9 cellular contexts compared by ENCODE assay signal in genomic region chr16:56269824-56270684, GRCh38.
A peak's percentile ranks its signal among the peaks of the same experiment; 100 is the strongest.
DNase-seq lines count a peak whose midpoint lies in the region; ATAC-seq and TF ChIP-seq lines count a peak whose summit lies in the region.
"Had no signal": no experiment of that assay in that cellular context is flagged by ENCODE, and none has a peak within 500 bp of the region (broad histone marks: within the 10 kb centered on the region; RNA-seq: fewer than 3 reads in every experiment).

No MANE protein-coding gene starts in this region.

- H3K27ac Mint-ChIP-seq in activated T-helper 1 cell treated with anti-CD3 and anti-CD28 coated beads, Interleukin-12 subunit alpha, Interleukin-12 subunit beta, Interleukin-2, Interleukin-4 antibody, amounts not matched to agents 30 ng/mL and 10 ng/mL and 1 ng/mL, durations not matched to agents 14 hours and 24 hours and 36 hours: no peak overlapping the region
- H3K27ac Mint-ChIP-seq: memory B cell had no signal

- H3K4me1 ChIP-seq in transverse colon: peaks cover 0 to 8% (median 3%) of the 10 kb centered on the region in 4 donors

- DNase-seq in dedifferentiated amniotic fluid mesenchymal stem cell (ENCODE audit: extremely low spot score) (peak; percentile 38), medulla oblongata (ENCODE audit: extremely low spot score) (peak; percentile 81), transverse colon (peak; percentile 40), HT-29 (ENCODE audit: low spot score) (no peak)
- no peak for DNase-seq in activated T-helper 1 cell treated with anti-CD3 and anti-CD28 coated beads, Interleukin-12 subunit alpha, Interleukin-12 subunit beta, Interleukin-2, Interleukin-4 antibody, amounts not matched to agents 30 ng/mL and 10 ng/mL and 1 ng/mL, durations not matched to agents 14 hours and 24 hours and 36 hours (ENCODE audit: low spot score)
- DNase-seq: NCI-H2081 treated with DMSO at 0.1 percent for 48 hours had no signal

- H3K36me3 Mint-ChIP-seq in activated T-helper 1 cell treated with anti-CD3 and anti-CD28 coated beads, Interleukin-12 subunit alpha, Interleukin-12 subunit beta, Interleukin-2, Interleukin-4 antibody, amounts not matched to agents 30 ng/mL and 10 ng/mL and 1 ng/mL, durations not matched to agents 14 hours and 24 hours and 36 hours (ENCODE audit: low read depth): no peaks in the 10 kb centered on the region
- H3K36me3 Mint-ChIP-seq: memory B cell had no signal

- no peaks in the 10 kb centered on the region for H3K9me3 ChIP-seq in transverse colon

- H3K4me1 Mint-ChIP-seq in activated T-helper 1 cell treated with anti-CD3 and anti-CD28 coated beads, Interleukin-12 subunit alpha, Interleukin-12 subunit beta, Interleukin-2, Interleukin-4 antibody, amounts not matched to agents 30 ng/mL and 10 ng/mL and 1 ng/mL, durations not matched to agents 14 hours and 24 hours and 36 hours (ENCODE audit: low read depth): no peaks in the 10 kb centered on the region
- H3K4me1 Mint-ChIP-seq: memory B cell had no signal

- TF ChIP-seq RAD21 in Ishikawa (IDR thresholded peaks at IDR 0.05; ENCODE audit: low read depth): peak; percentile 20; the same call in 1 of the 2 replicates

- TF ChIP-seq CTCF in transverse colon (IDR thresholded peaks at IDR 0.05): peak in 4 of 5 experiments; percentile 9 to 28 (median 18)

- intact Hi-C loops in transverse colon (cut with DNase I; ENCODE audit: low total_unique reads): loop anchor here (5.0 kb wide), 1 partner anchor 78 kb away; the partner anchor contains the start of gene GNAO1
- intact Hi-C loops in activated T-helper 1 cell treated with anti-CD3 and anti-CD28 coated beads, Interleukin-12 subunit alpha, Interleukin-12 subunit beta, Interleukin-2, Interleukin-4 antibody, amounts not matched to agents 30 ng/mL and 10 ng/mL and 1 ng/mL, durations not matched to agents 14 hours and 24 hours and 36 hours (cut with micrococcal nuclease): no loop called here

- peak overlapping the region; percentile 72 to 89 (median 82) for H3K27ac ChIP-seq in transverse colon

- ATAC-seq in GM19023 (IDR thresholded peaks at IDR 0.05; ENCODE audit: unreplicated experiment): no peak

- TF ChIP-seq EP300 in Ishikawa (IDR thresholded peaks at IDR 0.05; ENCODE audit: borderline replicate concordance) (no peak), transverse colon (IDR thresholded peaks at IDR 0.05; ENCODE audit: low read depth) (no peak)

- no peaks in the 10 kb centered on the region for H3K9me3 Mint-ChIP-seq in activated T-helper 1 cell treated with anti-CD3 and anti-CD28 coated beads, Interleukin-12 subunit alpha, Interleukin-12 subunit beta, Interleukin-2, Interleukin-4 antibody, amounts not matched to agents 30 ng/mL and 10 ng/mL and 1 ng/mL, durations not matched to agents 14 hours and 24 hours and 36 hours

- no peak overlapping the region for H3K4me3 Mint-ChIP-seq in activated T-helper 1 cell treated with anti-CD3 and anti-CD28 coated beads, Interleukin-12 subunit alpha, Interleukin-12 subunit beta, Interleukin-2, Interleukin-4 antibody, amounts not matched to agents 30 ng/mL and 10 ng/mL and 1 ng/mL, durations not matched to agents 14 hours and 24 hours and 36 hours
- H3K4me3 Mint-ChIP-seq: memory B cell had no signal

- H3K27me3 Mint-ChIP-seq in activated T-helper 1 cell treated with anti-CD3 and anti-CD28 coated beads, Interleukin-12 subunit alpha, Interleukin-12 subunit beta, Interleukin-2, Interleukin-4 antibody, amounts not matched to agents 30 ng/mL and 10 ng/mL and 1 ng/mL, durations not matched to agents 14 hours and 24 hours and 36 hours (ENCODE audit: insufficient read depth): peaks cover 28% of the 10 kb centered on the region

- TF ChIP-seq POLR2A in transverse colon (IDR thresholded peaks at IDR 0.05): no peak

- H3K36me3 ChIP-seq in transverse colon: no peaks in the 10 kb centered on the region

- 59% methylated on average over 7 of the region's 7 CpGs; no CpG with 5 or more reads in 1 of the 2 donors for WGBS in transverse colon (ENCODE audit: low coverage in 1 of 2), 2 donors

- in situ Hi-C loops in transverse colon (cut with MboI; ENCODE audit: low pct_ligation_motif_present in 1 of 4, low pct_unique_long_range_greater_than_20kb in 1 of 4, low sequenced_read_pairs in 3 of 4): no loop called here

- H3K4me3 ChIP-seq in transverse colon: no peak overlapping the region

- no peaks in the 10 kb centered on the region for H3K27me3 ChIP-seq in transverse colon

TF ChIP-seq in Ishikawa, 13 proteins besides CTCF, POLR2A, EP300 and RAD21:
- TF ChIP-seq TEAD4 (IDR thresholded peaks at IDR 0.05) (no peak), NFIC (IDR thresholded peaks at IDR 0.05) (no peak), YY1 (IDR thresholded peaks at IDR 0.05; ENCODE audit: low read depth) (no peak), TCF12 (IDR thresholded peaks at IDR 0.05; ENCODE audit: low read depth) (no peak), MAX (IDR thresholded peaks at IDR 0.05) (no peak), REST (IDR thresholded peaks at IDR 0.05; ENCODE audit: low read depth) (no peak), CREB1 (IDR thresholded peaks at IDR 0.05; ENCODE audit: low read depth) (no peak), EGR1 (IDR thresholded peaks at IDR 0.05) (no peak), FOXM1 (IDR thresholded peaks at IDR 0.05; ENCODE audit: borderline replicate concordance, low read depth) (no peak), CEBPB (IDR thresholded peaks at IDR 0.05) (no peak), TAF1 (IDR thresholded peaks at IDR 0.05; ENCODE audit: low read depth) (no peak), ZBTB7A (IDR thresholded peaks at IDR 0.05; ENCODE audit: low read depth) (no peak)
- TF ChIP-seq, protein P1, sequence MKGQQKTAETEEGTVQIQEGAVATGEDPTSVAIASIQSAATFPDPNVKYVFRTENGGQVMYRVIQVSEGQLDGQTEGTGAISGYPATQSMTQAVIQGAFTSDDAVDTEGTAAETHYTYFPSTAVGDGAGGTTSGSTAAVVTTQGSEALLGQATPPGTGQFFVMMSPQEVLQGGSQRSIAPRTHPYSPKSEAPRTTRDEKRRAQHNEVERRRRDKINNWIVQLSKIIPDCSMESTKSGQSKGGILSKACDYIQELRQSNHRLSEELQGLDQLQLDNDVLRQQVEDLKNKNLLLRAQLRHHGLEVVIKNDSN (IDR thresholded peaks at IDR 0.05): no peak

Comparison
In these comparisons a context has a peak if more than half of its experiments do, and no peak if none do; other contexts are left out.
1. DNase-seq: peak in dedifferentiated amniotic fluid mesenchymal stem cell (single experiment), medulla oblongata (single experiment) and transverse colon (single experiment); none in HT-29 (single experiment) and activated T-helper 1 cell treated with anti-CD3 and anti-CD28 coated beads, Interleukin-12 subunit alpha, Interleukin-12 subunit beta, Interleukin-2, Interleukin-4 antibody, amounts not matched to agents 30 ng/mL and 10 ng/mL and 1 ng/mL, durations not matched to agents 14 hours and 24 hours and 36 hours (single experiment).